In genomic region chr3:123311201-123311600, GRCh38 we compare ENCODE assay signal across 22 cellular contexts.
A peak's percentile ranks its signal among the peaks of the same experiment; 100 is the strongest.
DNase-seq lines count a peak whose midpoint lies in the region; ATAC-seq, FAIRE-seq and TF ChIP-seq lines count a peak whose summit lies in the region.
"Had no signal": no experiment of that assay in that cellular context is flagged by ENCODE, and none has a peak within 500 bp of the region (broad histone marks: within the 10 kb centered on the region; RNA-seq: fewer than 3 reads in every experiment).

No MANE protein-coding gene starts in this region.

- no peaks in the 10 kb centered on the region for H3K9me2 ChIP-seq in GM23338 (ENCODE audit: insufficient read depth)

- no peaks in the 10 kb centered on the region for H3K9me3 ChIP-seq in astrocyte (ENCODE audit: insufficient read depth, low read depth, low read length)
- H3K9me3 ChIP-seq in mesodermal cell (ENCODE audit: control insufficient read depth, low read length): no peaks in the 10 kb centered on the region

- no peak for TF ChIP-seq CTCF in GM23338 (conservative IDR thresholded peaks at IDR 0.05; ENCODE audit: low read depth in 2 of 2)
- TF ChIP-seq CTCF in astrocyte (IDR thresholded peaks at IDR 0.05; ENCODE audit: insufficient read depth, low read depth, low read length): no peak
- TF ChIP-seq CTCF in mesothelial cell of epicardium (IDR thresholded peaks at IDR 0.05; ENCODE audit: unreplicated experiment): no peak

- no peaks in the 10 kb centered on the region for H3K4me1 Mint-ChIP-seq in activated CD4-positive, alpha-beta T cell treated with anti-CD3 and anti-CD28 coated beads, Interleukin-2, amount 10 ng/mL, durations not matched to agents 7 days and 5 days
- no peaks in the 10 kb centered on the region for H3K4me1 Mint-ChIP-seq in activated CD4-positive, alpha-beta T cell treated with anti-CD3 and anti-CD28 coated beads, Interleukin-2, amount 10 ng/mL, durations not matched to agents 24 days and 14 days
- H3K4me1 Mint-ChIP-seq in GM23338 (peaks cover 73% of the 10 kb centered on the region), astrocyte (ENCODE audit: low read depth, unreplicated experiment) (peaks cover 13% of the 10 kb centered on the region), mesothelial cell of epicardium (peaks cover 8% of the 10 kb centered on the region)

- no peak for ATAC-seq in GM23338
- ATAC-seq: GM12878, HepG2 had no signal

- H3K4me3 ChIP-seq in GM23338 (0 out of 2 replicates have a peak overlapping the region, but pooled peaks have one; percentile 16), astrocyte (ENCODE audit: insufficient read depth, low read depth, low read length) (no peak overlapping the region), mesodermal cell (ENCODE audit: extremely low read depth, insufficient read depth, low read length, poor library complexity, severe bottlenecking) (no peak overlapping the region)
- H3K4me3 ChIP-seq: GM12878 had no signal

- H3K79me2 ChIP-seq in GM23338 (replicated peaks; ENCODE audit: insufficient read depth) (peaks cover 8% of the 10 kb centered on the region), astrocyte (ENCODE audit: insufficient read depth, low read length) (no peaks in the 10 kb centered on the region)

- intact Hi-C loops in activated CD4-positive, alpha-beta T cell treated with anti-CD3 and anti-CD28 coated beads, Interleukin-2, amount 10 ng/mL, durations not matched to agents 24 days and 14 days (cut with micrococcal nuclease): no loop called here

- H2AFZ ChIP-seq in GM23338 (no peak overlapping the region), astrocyte (ENCODE audit: low read depth, low read length) (no peak overlapping the region)

- H3K27me3 Mint-ChIP-seq in activated CD4-positive, alpha-beta T cell treated with anti-CD3 and anti-CD28 coated beads, Interleukin-2, amount 10 ng/mL, durations not matched to agents 7 days and 5 days: peaks cover 6% of the 10 kb centered on the region
- H3K27me3 Mint-ChIP-seq in activated CD4-positive, alpha-beta T cell treated with anti-CD3 and anti-CD28 coated beads, Interleukin-2, amount 10 ng/mL, durations not matched to agents 24 days and 14 days: peaks cover 8% of the 10 kb centered on the region
- H3K27me3 Mint-ChIP-seq in GM23338 (ENCODE audit: insufficient read depth, low read depth, poor library complexity): peaks cover 23% of the 10 kb centered on the region
- peaks cover 31% of the 10 kb centered on the region for H3K27me3 Mint-ChIP-seq in astrocyte (ENCODE audit: low read depth, unreplicated experiment)
- peaks cover 17% of the 10 kb centered on the region for H3K27me3 Mint-ChIP-seq in mesothelial cell of epicardium (ENCODE audit: low read depth)
- H3K27me3 Mint-ChIP-seq: CD4-positive, CD25-positive, alpha-beta regulatory T cell had no signal

- no peak overlapping the region for H3K9ac ChIP-seq in astrocyte (ENCODE audit: low read length)

- peaks cover 20% of the 10 kb centered on the region for H3F3A ChIP-seq in GM23338 (replicated peaks; ENCODE audit: low read depth)

- no peaks in the 10 kb centered on the region for H3K9me3 Mint-ChIP-seq in activated CD4-positive, alpha-beta T cell treated with anti-CD3 and anti-CD28 coated beads, Interleukin-2, amount 10 ng/mL, durations not matched to agents 7 days and 5 days
- no peaks in the 10 kb centered on the region for H3K9me3 Mint-ChIP-seq in activated CD4-positive, alpha-beta T cell treated with anti-CD3 and anti-CD28 coated beads, Interleukin-2, amount 10 ng/mL, durations not matched to agents 24 days and 14 days
- H3K9me3 Mint-ChIP-seq in GM23338: no peaks in the 10 kb centered on the region
- no peaks in the 10 kb centered on the region for H3K9me3 Mint-ChIP-seq in astrocyte (ENCODE audit: unreplicated experiment)
- H3K9me3 Mint-ChIP-seq in mesothelial cell of epicardium: no peaks in the 10 kb centered on the region
- H3K9me3 Mint-ChIP-seq: CD4-positive, CD25-positive, alpha-beta regulatory T cell; CD8-positive, alpha-beta memory T cell; H9; IgD-negative memory B cell had no signal

- peak overlapping the region; percentile 33 for H3K27ac Mint-ChIP-seq in activated CD4-positive, alpha-beta T cell treated with anti-CD3 and anti-CD28 coated beads, Interleukin-2, amount 10 ng/mL, durations not matched to agents 7 days and 5 days
- H3K27ac Mint-ChIP-seq in activated CD4-positive, alpha-beta T cell treated with anti-CD3 and anti-CD28 coated beads, Interleukin-2, amount 10 ng/mL, durations not matched to agents 24 days and 14 days: no peak overlapping the region
- H3K27ac Mint-ChIP-seq in GM23338 (no peak overlapping the region), astrocyte (ENCODE audit: unreplicated experiment) (peak overlapping the region; percentile 10), mesothelial cell of epicardium (no peak overlapping the region)
- H3K27ac Mint-ChIP-seq: B cell; CD4-positive, CD25-positive, alpha-beta regulatory T cell; IgD-negative memory B cell had no signal

- H3K36me3 ChIP-seq in GM23338 (ENCODE audit: insufficient read depth) (no peaks in the 10 kb centered on the region), astrocyte (ENCODE audit: insufficient read depth, low read length) (no peaks in the 10 kb centered on the region), mesodermal cell (ENCODE audit: control insufficient read depth, insufficient read depth, low read length) (no peaks in the 10 kb centered on the region)

- CTCF ChIA-PET in activated CD4-positive, alpha-beta T cell treated with anti-CD3 and anti-CD28 coated beads, Interleukin-2, amount 10 ng/mL, durations not matched to agents 7 days and 5 days (lab: Charles Lee): no interaction called here

- FAIRE-seq in astrocyte (lab: Jason Lieb, UNC): no peak
- FAIRE-seq: GM12878, HepG2 had no signal

- H3K27me3 ChIP-seq in GM23338 (ENCODE audit: insufficient read depth) (no peaks in the 10 kb centered on the region), astrocyte (ENCODE audit: insufficient read depth, low read length) (peaks cover 28% of the 10 kb centered on the region)

- no peaks in the 10 kb centered on the region for H3K36me3 Mint-ChIP-seq in activated CD4-positive, alpha-beta T cell treated with anti-CD3 and anti-CD28 coated beads, Interleukin-2, amount 10 ng/mL, durations not matched to agents 7 days and 5 days (ENCODE audit: low read depth)
- no peaks in the 10 kb centered on the region for H3K36me3 Mint-ChIP-seq in activated CD4-positive, alpha-beta T cell treated with anti-CD3 and anti-CD28 coated beads, Interleukin-2, amount 10 ng/mL, durations not matched to agents 24 days and 14 days (ENCODE audit: low read depth)
- H3K36me3 Mint-ChIP-seq in GM23338 (ENCODE audit: low read depth) (peaks cover 12% of the 10 kb centered on the region), astrocyte (ENCODE audit: low read depth, unreplicated experiment) (no peaks in the 10 kb centered on the region), mesothelial cell of epicardium (no peaks in the 10 kb centered on the region)
- H3K36me3 Mint-ChIP-seq: CD4-positive, CD25-positive, alpha-beta regulatory T cell; CD8-positive, alpha-beta memory T cell; IgD-negative memory B cell had no signal

- no peak overlapping the region for H3K4me3 Mint-ChIP-seq in activated CD4-positive, alpha-beta T cell treated with anti-CD3 and anti-CD28 coated beads, Interleukin-2, amount 10 ng/mL, durations not matched to agents 7 days and 5 days
- no peak overlapping the region for H3K4me3 Mint-ChIP-seq in activated CD4-positive, alpha-beta T cell treated with anti-CD3 and anti-CD28 coated beads, Interleukin-2, amount 10 ng/mL, durations not matched to agents 24 days and 14 days
- H3K4me3 Mint-ChIP-seq in GM23338 (peak overlapping the region; percentile 13; the same call in 2 of the 3 replicates), astrocyte (ENCODE audit: unreplicated experiment) (no peak overlapping the region), mesothelial cell of epicardium (no peak overlapping the region)
- H3K4me3 Mint-ChIP-seq: B cell; CD4-positive, CD25-positive, alpha-beta regulatory T cell; CD8-positive, alpha-beta memory T cell; H9; IgD-negative memory B cell had no signal

- 80% methylated on average over 6 to 9 of the region's 9 CpGs for WGBS in mesodermal cell (ENCODE audit: insufficient coverage in 2 of 2), 2 experiments

- POLR2A ChIA-PET in activated CD4-positive, alpha-beta T cell treated with anti-CD3 and anti-CD28 coated beads, Interleukin-2, amount 10 ng/mL, durations not matched to agents 7 days and 5 days (lab: Charles Lee): no interaction called here

- no peak for DNase-seq in activated CD4-positive, alpha-beta T cell treated with anti-CD3 and anti-CD28 coated beads, Interleukin-2, amount 10 ng/mL, durations not matched to agents 7 days and 5 days
- DNase-seq in activated CD4-positive, alpha-beta T cell treated with anti-CD3 and anti-CD28 coated beads, Interleukin-2, amount 10 ng/mL, durations not matched to agents 24 days and 14 days: no peak
- DNase-seq in GM23338 (ENCODE audit: low spot score) (no peak), astrocyte (ENCODE audit: low read depth) (no peak), NCI-H2029 (lab: John Stamatoyannopoulos, UW) (no peak), mesothelial cell of epicardium (ENCODE audit: low spot score in 2 of 2, unreplicated experiment in 2 of 2) (no peak), anterior cingulate cortex (lab: John Stamatoyannopoulos, UW) (no peak)
- DNase-seq: 8988T; C1 segment of cervical spinal cord; CD4-positive, CD25-positive, alpha-beta regulatory T cell; CD8-positive, alpha-beta memory T cell; COR-L47; DMS 273 treated with DMSO at 0.1 percent for 48 hours; DND-41; EL; GOT3; H9 had no signal

- H3K27ac ChIP-seq in GM23338 (ENCODE audit: low read depth) (no peak overlapping the region; the same call in 1 of the 2 replicates), astrocyte (ENCODE audit: low read depth, low read length) (no peak overlapping the region), mesodermal cell (ENCODE audit: low read depth, low read length, severe bottlenecking) (peak overlapping the region; percentile 26)

- H4K20me1 ChIP-seq in GM23338 (replicated peaks; ENCODE audit: insufficient read depth): no peaks in the 10 kb centered on the region
- no peaks in the 10 kb centered on the region for H4K20me1 ChIP-seq in astrocyte (ENCODE audit: insufficient read depth, low read length)

- peaks cover 49% of the 10 kb centered on the region for H3K4me1 ChIP-seq in GM23338 (ENCODE audit: insufficient read depth)
- no peaks in the 10 kb centered on the region for H3K4me1 ChIP-seq in astrocyte (ENCODE audit: insufficient read depth, low read length)
- peaks cover 7% of the 10 kb centered on the region for H3K4me1 ChIP-seq in mesodermal cell (ENCODE audit: control insufficient read depth, insufficient read depth, low read length, poor library complexity, severe bottlenecking)

- H3K4me2 ChIP-seq in GM23338 (peak overlapping the region; percentile 13), astrocyte (ENCODE audit: low read length) (no peak overlapping the region)

TF ChIP-seq in GM23338, 12 proteins besides CTCF, POLR2A, EP300 and RAD21 (continues in another document):
- TF ChIP-seq CREB1 (CRISPR knock-in tag; IDR thresholded peaks at IDR 0.05; ENCODE audit: low read depth): no peak
- TF ChIP-seq EZH2 (IDR thresholded peaks at IDR 0.05; ENCODE audit: low read depth, unreplicated experiment): no peak
- TF ChIP-seq POLR2AphosphoS5 (IDR thresholded peaks at IDR 0.05; ENCODE audit: low read depth): no peak

Comparison
In these comparisons a context has a peak if more than half of its experiments do, and no peak if none do; other contexts are left out.
1. H3K27ac Mint-ChIP-seq: peak in activated CD4-positive, alpha-beta T cell treated with anti-CD3 and anti-CD28 coated beads, Interleukin-2, amount 10 ng/mL, durations not matched to agents 7 days and 5 days (single experiment) and astrocyte (single experiment); none in activated CD4-positive, alpha-beta T cell treated with anti-CD3 and anti-CD28 coated beads, Interleukin-2, amount 10 ng/mL, durations not matched to agents 24 days and 14 days (single experiment), GM23338 (single experiment) and mesothelial cell of epicardium (single experiment).